ENCODE assay signal across 8 cellular contexts in genomic region chr18:49021433-49022129, GRCh38.
A peak's percentile ranks its signal among the peaks of the same experiment; 100 is the strongest.
DNase-seq lines count a peak whose midpoint lies in the region; TF ChIP-seq lines count a peak whose summit lies in the region.

No MANE protein-coding gene starts in this region.

- H3K27ac Mint-ChIP-seq in activated T-helper 2 cell treated with anti-CD3 and anti-CD28 coated beads, Interferon-gamma antibody, Interleukin-2, Interleukin-4, amounts not matched to agents 10 μg/mL and 5 μg/mL and 100 μg/mL, durations not matched to agents 14 hours and 24 hours and 36 hours: no peak overlapping the region

- H3K36me3 Mint-ChIP-seq in activated T-helper 2 cell treated with anti-CD3 and anti-CD28 coated beads, Interferon-gamma antibody, Interleukin-2, Interleukin-4, amounts not matched to agents 10 μg/mL and 5 μg/mL and 100 μg/mL, durations not matched to agents 14 hours and 24 hours and 36 hours (ENCODE audit: low read depth): no peaks in the 10 kb centered on the region

- H3K27me3 Mint-ChIP-seq in activated T-helper 2 cell treated with anti-CD3 and anti-CD28 coated beads, Interferon-gamma antibody, Interleukin-2, Interleukin-4, amounts not matched to agents 10 μg/mL and 5 μg/mL and 100 μg/mL, durations not matched to agents 14 hours and 24 hours and 36 hours (ENCODE audit: low read depth): no peaks in the 10 kb centered on the region

- TF ChIP-seq CTCF in left ventricle myocardium inferior (IDR thresholded peaks at IDR 0.05; ENCODE audit: borderline replicate concordance): peak; percentile 47

- H3K4me3 ChIP-seq in left ventricle myocardium inferior: no peak overlapping the region

- peaks cover 9% of the 10 kb centered on the region for H3K4me1 ChIP-seq in left ventricle myocardium inferior

- H3K36me3 ChIP-seq in left ventricle myocardium inferior: no peaks in the 10 kb centered on the region

- H3K9me3 ChIP-seq in left ventricle myocardium inferior (replicated peaks): no peaks in the 10 kb centered on the region

- peak; percentile 58 for DNase-seq in activated T-cell treated with anti-CD3 and anti-CD28 coated beads for 48 hours (ENCODE audit: low read depth)
- DNase-seq in activated T-cell treated with anti-CD3 and anti-CD28 coated beads for 4 hours: no peak
- DNase-seq in NCI-H2029 (lab: John Stamatoyannopoulos, UW): peak; percentile 51
- DNase-seq in activated T-helper 2 cell treated with anti-CD3 and anti-CD28 coated beads, Interferon-gamma antibody, Interleukin-2, Interleukin-4, amounts not matched to agents 10 μg/mL and 5 μg/mL and 100 μg/mL, durations not matched to agents 14 hours and 24 hours and 36 hours (ENCODE audit: low spot score): peak; percentile 38
- DNase-seq in left ventricle myocardium inferior: peak; percentile 38
- peak in 3 of 4 experiments; percentile 26 to 44 (median 33) for DNase-seq in stimulated activated CD4-positive, alpha-beta T cell treated with anti-CD3 and anti-CD28 coated beads, Interleukin-1b, Interleukin-23, amount 100 ng/mL, for 24 hours (ENCODE audit: low read depth in 4 of 4, low spot score in 1 of 4)
- no peak for DNase-seq in globus pallidus (ENCODE audit: low spot score)
- DNase-seq in effector CD4-positive, alpha-beta T cell: no peak

- no peak overlapping the region for H3K27ac ChIP-seq in left ventricle myocardium inferior (replicated peaks)

- intact Hi-C loops in activated T-helper 2 cell treated with anti-CD3 and anti-CD28 coated beads, Interferon-gamma antibody, Interleukin-2, Interleukin-4, amounts not matched to agents 10 μg/mL and 5 μg/mL and 100 μg/mL, durations not matched to agents 14 hours and 24 hours and 36 hours (cut with micrococcal nuclease): loop anchor here (2.0 to 10.0 kb wide), 4 partner anchors 157 to 426 kb away; no protein-coding TSS in a partner anchor
- intact Hi-C loops in left ventricle myocardium inferior (cut with micrococcal nuclease): no loop called here

- peaks cover 4% of the 10 kb centered on the region for H3K27me3 ChIP-seq in left ventricle myocardium inferior (ENCODE audit: low read depth)

- no peaks in the 10 kb centered on the region for H3K9me3 Mint-ChIP-seq in activated T-helper 2 cell treated with anti-CD3 and anti-CD28 coated beads, Interferon-gamma antibody, Interleukin-2, Interleukin-4, amounts not matched to agents 10 μg/mL and 5 μg/mL and 100 μg/mL, durations not matched to agents 14 hours and 24 hours and 36 hours

- H3K4me1 Mint-ChIP-seq in activated T-helper 2 cell treated with anti-CD3 and anti-CD28 coated beads, Interferon-gamma antibody, Interleukin-2, Interleukin-4, amounts not matched to agents 10 μg/mL and 5 μg/mL and 100 μg/mL, durations not matched to agents 14 hours and 24 hours and 36 hours (ENCODE audit: low read depth): peaks cover 6% of the 10 kb centered on the region

- no peak overlapping the region for H3K4me3 Mint-ChIP-seq in activated T-helper 2 cell treated with anti-CD3 and anti-CD28 coated beads, Interferon-gamma antibody, Interleukin-2, Interleukin-4, amounts not matched to agents 10 μg/mL and 5 μg/mL and 100 μg/mL, durations not matched to agents 14 hours and 24 hours and 36 hours (ENCODE audit: low read depth)

Comparison
In these comparisons a context has a peak if more than half of its experiments do, and no peak if none do; other contexts are left out.
1. DNase-seq: peak in activated T-cell treated with anti-CD3 and anti-CD28 coated beads for 48 hours (single experiment), NCI-H2029 (single experiment), activated T-helper 2 cell treated with anti-CD3 and anti-CD28 coated beads, Interferon-gamma antibody, Interleukin-2, Interleukin-4, amounts not matched to agents 10 μg/mL and 5 μg/mL and 100 μg/mL, durations not matched to agents 14 hours and 24 hours and 36 hours (single experiment), left ventricle myocardium inferior (single experiment) and stimulated activated CD4-positive, alpha-beta T cell treated with anti-CD3 and anti-CD28 coated beads, Interleukin-1b, Interleukin-23, amount 100 ng/mL, for 24 hours (3 of 4); none in activated T-cell treated with anti-CD3 and anti-CD28 coated beads for 4 hours (single experiment), globus pallidus (single experiment) and effector CD4-positive, alpha-beta T cell (single experiment).